Comparison of ENCODE assay signal across 7 cellular contexts in genomic region chr1:88272216-88272615, GRCh38.
"Had no signal": no experiment of that assay in that cellular context is flagged by ENCODE, and none has a peak within 500 bp of the region (broad histone marks: within the 10 kb centered on the region; RNA-seq: fewer than 3 reads in every experiment).

No MANE protein-coding gene starts in this region.

- H3K4me3 ChIP-seq: K562 had no signal

- H3K4me3 Mint-ChIP-seq: HFFc6 had no signal

- DNase-seq: GOT3, H7, HFFc6, IMR-90, KG1 had no signal

- H3K27ac Mint-ChIP-seq: HFFc6 had no signal

- ATAC-seq: HCT116, K562 had no signal
